ENCODE assay signal across 1 cellular context in the genomic region with DNA sequence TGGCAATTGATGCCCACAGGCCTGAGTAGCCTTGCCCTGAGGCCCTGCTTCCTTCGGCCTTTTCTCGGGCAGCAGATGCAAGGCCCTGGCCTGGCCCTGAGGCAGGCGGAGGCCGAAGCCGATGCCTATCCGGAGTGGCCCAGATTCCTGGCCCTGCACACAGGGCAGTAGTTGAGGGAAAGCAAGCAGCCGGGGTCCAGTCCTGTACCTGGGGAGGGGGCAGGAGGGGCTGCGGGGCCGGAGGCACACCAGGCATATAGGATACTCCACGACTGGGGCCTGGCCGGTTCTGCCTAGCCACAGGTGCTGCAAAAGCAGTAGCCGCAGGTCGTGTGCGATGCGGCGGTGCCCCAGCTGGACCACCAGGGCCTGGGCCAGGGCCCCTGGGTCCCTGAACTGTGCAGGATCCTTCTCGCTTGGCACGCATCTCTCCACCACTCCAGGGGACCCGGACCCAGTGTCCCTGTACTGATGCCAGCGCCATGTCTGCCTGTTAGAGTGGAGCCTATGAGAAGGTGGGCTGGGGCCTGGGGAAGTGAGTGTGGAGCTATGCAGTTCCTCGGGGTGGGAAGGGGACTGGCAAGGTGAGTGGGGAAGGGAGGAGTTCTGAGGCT.
TF ChIP-seq lines count a peak whose summit lies in the region.

No MANE protein-coding gene starts in this region.

TF ChIP-seq in GM23338, 12 proteins besides CTCF, POLR2A, EP300 and RAD21:
- TF ChIP-seq ZNF114 (CRISPR knock-in tag; IDR thresholded peaks at IDR 0.05) (no peak), REST (IDR thresholded peaks at IDR 0.05; ENCODE audit: unreplicated experiment) (no peak), ZNF331 (CRISPR knock-in tag; IDR thresholded peaks at IDR 0.05; ENCODE audit: low read depth) (no peak), EZH2phosphoT487 (IDR thresholded peaks at IDR 0.05; ENCODE audit: unreplicated experiment) (no peak), ZNF462 (CRISPR knock-in tag; IDR thresholded peaks at IDR 0.05) (no peak), JUNB (IDR thresholded peaks at IDR 0.05; ENCODE audit: unreplicated experiment) (no peak), CREB1 (CRISPR knock-in tag; IDR thresholded peaks at IDR 0.05; ENCODE audit: low read depth) (no peak), EZH2 (IDR thresholded peaks at IDR 0.05; ENCODE audit: low read depth, unreplicated experiment) (no peak), STAT1 (IDR thresholded peaks at IDR 0.05; ENCODE audit: unreplicated experiment) (no peak), NANOG (IDR thresholded peaks at IDR 0.05; ENCODE audit: borderline replicate concordance) (no peak), POLR2AphosphoS5 (IDR thresholded peaks at IDR 0.05; ENCODE audit: low read depth) (no peak)
- TF ChIP-seq, protein P1, sequence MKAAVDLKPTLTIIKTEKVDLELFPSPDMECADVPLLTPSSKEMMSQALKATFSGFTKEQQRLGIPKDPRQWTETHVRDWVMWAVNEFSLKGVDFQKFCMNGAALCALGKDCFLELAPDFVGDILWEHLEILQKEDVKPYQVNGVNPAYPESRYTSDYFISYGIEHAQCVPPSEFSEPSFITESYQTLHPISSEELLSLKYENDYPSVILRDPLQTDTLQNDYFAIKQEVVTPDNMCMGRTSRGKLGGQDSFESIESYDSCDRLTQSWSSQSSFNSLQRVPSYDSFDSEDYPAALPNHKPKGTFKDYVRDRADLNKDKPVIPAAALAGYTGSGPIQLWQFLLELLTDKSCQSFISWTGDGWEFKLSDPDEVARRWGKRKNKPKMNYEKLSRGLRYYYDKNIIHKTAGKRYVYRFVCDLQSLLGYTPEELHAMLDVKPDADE (IDR thresholded peaks at IDR 0.05), result no peak
